Comparison of ENCODE assay signal across 1 cellular context in genomic region chr11:102046841-102047240, GRCh38.
TF ChIP-seq lines count a peak whose summit lies in the region.

No MANE protein-coding gene starts in this region.

TF ChIP-seq in GM12878, 131 proteins besides CTCF, POLR2A, EP300 and RAD21 (continued from another document):
- TF ChIP-seq BACH1 (IDR thresholded peaks at IDR 0.05; ENCODE audit: borderline replicate concordance): no peak
TF ChIP-seq in GM12878: peak in this region for 0.
